ENCODE assay signal across 8 cellular contexts in the genomic region with DNA sequence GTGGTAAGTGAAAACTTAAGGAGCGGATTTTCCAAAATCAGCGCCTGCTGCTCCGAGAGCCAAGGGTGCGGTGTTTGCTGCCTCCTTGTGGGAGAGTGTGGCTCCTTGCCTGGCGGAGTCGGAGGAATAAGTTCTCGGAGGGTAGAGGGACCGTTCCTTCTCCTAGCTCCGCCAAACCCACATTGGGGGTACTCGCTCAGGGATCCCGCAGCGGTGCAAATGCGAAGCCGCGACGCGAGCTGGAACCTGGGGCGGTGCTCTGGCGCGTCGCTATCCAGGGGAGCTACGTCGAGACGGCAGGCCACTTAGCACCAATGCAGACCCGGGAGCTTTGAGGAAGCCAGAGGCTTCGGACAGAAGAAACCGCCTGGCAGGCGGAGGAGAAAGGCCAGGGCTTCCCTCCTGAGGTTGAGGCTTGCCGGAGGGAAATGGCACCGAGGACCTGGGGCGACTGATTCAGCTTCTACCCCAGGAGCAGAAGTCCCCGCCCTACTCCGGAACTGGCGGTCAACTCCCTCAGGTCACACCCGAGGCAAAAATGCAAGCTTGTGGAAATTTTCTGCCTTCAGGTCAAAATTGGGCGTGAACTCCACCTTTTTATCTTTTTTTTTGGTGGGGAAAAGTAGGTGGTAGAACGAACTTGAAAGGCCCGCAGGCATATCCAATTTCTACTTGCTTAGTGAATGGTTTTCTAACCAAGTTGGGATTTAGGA. TPM values are rescaled to one million over a fixed set of nuclear protein-coding genes. Genes with fewer than 3 reads are reported as not detected.
DNase-seq lines count a peak whose midpoint lies in the region; ATAC-seq, FAIRE-seq and TF ChIP-seq lines count a peak whose summit lies in the region.

No MANE protein-coding gene starts in this region.

- no peak overlapping the region for H3K9ac ChIP-seq in trophoblast cell (ENCODE audit: low read length)

- H3K9me3 ChIP-seq in trophoblast cell (ENCODE audit: insufficient read depth, low read depth, low read length) (peaks cover 2% of the 10 kb centered on the region), upper lobe of left lung (no peaks in the 10 kb centered on the region)

- H3K4me3 ChIP-seq in trophoblast cell (ENCODE audit: low read depth, low read length) (peak overlapping the region; percentile 62), upper lobe of left lung (peak overlapping the region; percentile 29 to 55 (median 48))

- peak overlapping the region; percentile 80 for H3K27ac Mint-ChIP-seq in activated naive CD4-positive, alpha-beta T cell treated with anti-CD3 and anti-CD28 coated beads, Interleukin-2, amount 10 ng/mL, durations not matched to agents 7 days and 5 days

- DNase-seq in D721Med (ENCODE audit: insufficient read length, low spot score) (peak; percentile 51), RWPE1 (ENCODE audit: low spot score) (peak; percentile 78), Right ventricle myocardium superior (peak; percentile 59), trophoblast cell (peak; percentile 96 to 99), upper lobe of left lung (peak; percentile 70 to 82)
- DNase-seq in activated naive CD4-positive, alpha-beta T cell treated with anti-CD3 and anti-CD28 coated beads, Interleukin-2, amount 10 ng/mL, durations not matched to agents 7 days and 5 days: peak; percentile 71

- no peak overlapping the region for H2BK120ac ChIP-seq in trophoblast cell (ENCODE audit: insufficient read depth, low read length, poor library complexity)

- H3K27me3 Mint-ChIP-seq in activated naive CD4-positive, alpha-beta T cell treated with anti-CD3 and anti-CD28 coated beads, Interleukin-2, amount 10 ng/mL, durations not matched to agents 7 days and 5 days: peaks cover 27% of the 10 kb centered on the region

- CTCF ChIA-PET in RWPE1 (lab: Yijun Ruan, JAX): interaction anchor here (1.2 to 1.6 kb wide), 4 partner anchors 10 to 125 kb away, joined by 3 to 9 read pairs (median 5); no protein-coding TSS in a partner anchor
- CTCF ChIA-PET in activated naive CD4-positive, alpha-beta T cell treated with anti-CD3 and anti-CD28 coated beads, Interleukin-2, amount 10 ng/mL, durations not matched to agents 7 days and 5 days (lab: Charles Lee): interaction anchor here (0.6 to 1.7 kb wide), 16 partner anchors 9 to 977 kb away, joined by 3 to 10 read pairs (median 4); no protein-coding TSS in a partner anchor

- peak in 1 of 4 donors; percentile 35 for TF ChIP-seq POLR2A in upper lobe of left lung (IDR thresholded peaks at IDR 0.05)

- peaks cover 4% of the 10 kb centered on the region for H3K9me3 Mint-ChIP-seq in activated naive CD4-positive, alpha-beta T cell treated with anti-CD3 and anti-CD28 coated beads, Interleukin-2, amount 10 ng/mL, durations not matched to agents 7 days and 5 days

- peak overlapping the region; percentile 40 for H4K8ac ChIP-seq in trophoblast cell (ENCODE audit: low read depth, low read length)

- peaks cover 37% of the 10 kb centered on the region for H3K4me1 Mint-ChIP-seq in activated naive CD4-positive, alpha-beta T cell treated with anti-CD3 and anti-CD28 coated beads, Interleukin-2, amount 10 ng/mL, durations not matched to agents 7 days and 5 days

- no peak overlapping the region for H2BK5ac ChIP-seq in trophoblast cell (ENCODE audit: low read depth, low read length, poor library complexity)

- no peak overlapping the region for H4K12ac ChIP-seq in trophoblast cell (ENCODE audit: low read depth, low read length)

- no peak overlapping the region for H2BK12ac ChIP-seq in trophoblast cell (ENCODE audit: low read length)

- TF ChIP-seq CTCF in D721Med (IDR thresholded peaks at IDR 0.05; ENCODE audit: insufficient read depth, missing control alignments) (peak; percentile 71), RWPE1 (conservative IDR thresholded peaks at IDR 0.05; ENCODE audit: low read depth) (peak; percentile 84), upper lobe of left lung (IDR thresholded peaks at IDR 0.05) (peak; percentile 28 to 57 (median 42))

- no peak overlapping the region for H3K14ac ChIP-seq in trophoblast cell (ENCODE audit: low read length)

- H3K36me3 ChIP-seq in trophoblast cell (ENCODE audit: control insufficient read depth in 1 of 2, insufficient read depth in 2 of 2, low read length in 2 of 2) (no peaks in the 10 kb centered on the region), upper lobe of left lung (no peaks in the 10 kb centered on the region)

- no CpG with 5 or more reads among the region's 38 CpGs for WGBS in trophoblast cell (ENCODE audit: extremely low coverage, insufficient coverage, insufficient read length)
- WGBS in upper lobe of left lung, 2 donors: 1 to 2% methylated on average over 17 to 38 of the region's 38 CpGs

- no peak overlapping the region for H2AK5ac ChIP-seq in trophoblast cell (ENCODE audit: low read length)

- no peak overlapping the region for H3K4ac ChIP-seq in trophoblast cell (ENCODE audit: low read depth, low read length)

- H3K18ac ChIP-seq in trophoblast cell (ENCODE audit: low read length): no peak overlapping the region

- H3K27me3 ChIP-seq in trophoblast cell (ENCODE audit: insufficient read depth, low read length) (no peaks in the 10 kb centered on the region), upper lobe of left lung (no peaks in the 10 kb centered on the region)

- no peaks in the 10 kb centered on the region for H3K36me3 Mint-ChIP-seq in activated naive CD4-positive, alpha-beta T cell treated with anti-CD3 and anti-CD28 coated beads, Interleukin-2, amount 10 ng/mL, durations not matched to agents 7 days and 5 days

- H3K4me2 ChIP-seq in trophoblast cell (ENCODE audit: low read length): peak overlapping the region; percentile 57

- no peak for FAIRE-seq in D721Med (lab: Jason Lieb, UNC)

- H3K4me1 ChIP-seq in trophoblast cell (ENCODE audit: control insufficient read depth in 1 of 2, insufficient read depth in 2 of 2, low read length in 2 of 2) (no peaks in the 10 kb centered on the region), upper lobe of left lung (peaks cover 0 to 10% (median 0%) of the 10 kb centered on the region in 4 donors)

- intact Hi-C loops in Right ventricle myocardium superior (cut with DNase I): no loop called here

- peak; percentile 79 for ATAC-seq in GM19395 (IDR thresholded peaks at IDR 0.05; ENCODE audit: unreplicated experiment)
- peak; percentile 57 for ATAC-seq in HG03520 (IDR thresholded peaks at IDR 0.05; ENCODE audit: unreplicated experiment)
- peak; percentile 80 for ATAC-seq in Right ventricle myocardium superior (ENCODE audit: poor library complexity)
- ATAC-seq in upper lobe of left lung (ENCODE audit: low FRiP score in 2 of 2): peak; percentile 86 to 87

- no peaks in the 10 kb centered on the region for H3K79me2 ChIP-seq in trophoblast cell (ENCODE audit: control insufficient read depth, insufficient read depth, low read length, poor library complexity)

- H2AFZ ChIP-seq in trophoblast cell (ENCODE audit: insufficient read depth, low read length, poor library complexity): peak overlapping the region; percentile 37

- H3K23ac ChIP-seq in trophoblast cell (ENCODE audit: low read length): no peak overlapping the region

- H3K79me1 ChIP-seq in trophoblast cell (ENCODE audit: low read length): peaks cover 2% of the 10 kb centered on the region

- POLR2A ChIA-PET in RWPE1 (lab: Yijun Ruan, JAX; ENCODE audit: low non-redundant PET): no interaction called here

- H3K4me3 Mint-ChIP-seq in activated naive CD4-positive, alpha-beta T cell treated with anti-CD3 and anti-CD28 coated beads, Interleukin-2, amount 10 ng/mL, durations not matched to agents 7 days and 5 days: peak overlapping the region; percentile 75

- peak overlapping the region; percentile 96 for H3K27ac ChIP-seq in RWPE1
- no peak overlapping the region for H3K27ac ChIP-seq in trophoblast cell (ENCODE audit: low read depth, low read length)
- peak overlapping the region; percentile 42 to 75 (median 64) for H3K27ac ChIP-seq in upper lobe of left lung

- TF ChIP-seq EP300 in upper lobe of left lung (IDR thresholded peaks at IDR 0.05): no peak

- H4K91ac ChIP-seq in trophoblast cell (ENCODE audit: low read depth, low read length): no peak overlapping the region

RNA-seq across cellular contexts. Expression of a gene that starts 5.7 kb away (rescaled TPM):
- total RNA-seq in Right ventricle myocardium superior: 0.62 TPM
- polyA plus RNA-seq in trophoblast cell (2013): not detected in 2 replicates
- total RNA-seq in upper lobe of left lung: 1 to 10 TPM in 5 of 6 donors, under 1 TPM in 1; 0.92 to 8.5 (median 1.8) TPM

RNA-seq across cellular contexts. Expression of a gene that starts 19.3 kb away (rescaled TPM):
- total RNA-seq in Right ventricle myocardium superior: not detected
- not detected in 2 replicates for polyA plus RNA-seq in trophoblast cell (2013)
- under 1 TPM in 1 of 6 donors, not detected in 5; 0.43 TPM for total RNA-seq in upper lobe of left lung

RNA-seq across cellular contexts. Expression of a gene that starts 26.5 kb away (rescaled TPM):
- not detected for total RNA-seq in Right ventricle myocardium superior
- polyA plus RNA-seq in trophoblast cell (2013): not detected in 2 replicates
- not detected for total RNA-seq in upper lobe of left lung

RNA-seq across cellular contexts. Expression of a gene that starts 34.9 kb away (rescaled TPM):
- not detected for total RNA-seq in Right ventricle myocardium superior
- not detected in 2 replicates for polyA plus RNA-seq in trophoblast cell (2013)
- total RNA-seq in upper lobe of left lung: not detected
